ENCODE assay signal across 8 cellular contexts in genomic region chr21:34882719-34883131, GRCh38.
DNase-seq lines count a peak whose midpoint lies in the region; ATAC-seq, FAIRE-seq and TF ChIP-seq lines count a peak whose summit lies in the region.

No MANE protein-coding gene starts in this region.

- intact Hi-C loops in mammary epithelial cell (cut with micrococcal nuclease) = loop anchor here (1.0 kb wide), 1 partner anchor 137 kb away; no protein-coding TSS in a partner anchor

- TF ChIP-seq CTCF in MM.1S (IDR thresholded peaks at IDR 0.05; ENCODE audit: low read length) (no peak), mammary epithelial cell (conservative IDR thresholded peaks at IDR 0.05 in 1 of 2, IDR thresholded peaks at IDR 0.05 in 1 of 2; ENCODE audit: extremely low read depth in 1 of 2, insufficient read depth in 1 of 2, low read depth in 1 of 2, low read length in 2 of 2) (no peak)

- no peak for DNase-seq in MM.1S
- no peak for DNase-seq in mammary epithelial cell
- no peak for DNase-seq in skeletal muscle cell (ENCODE audit: low read depth)
- no peak for DNase-seq in superior temporal gyrus (ENCODE audit: extremely low spot score)
- DNase-seq in urothelium cell line (ENCODE audit: low spot score) = no peak

- no peak overlapping the region for H3K4me3 ChIP-seq in MM.1S (ENCODE audit: low read length)
- peak overlapping the region; percentile 89 to 99 (median 94) for H3K4me3 ChIP-seq in mammary epithelial cell (replicated peaks in 1 of 3; ENCODE audit: insufficient read depth in 1 of 3, low read depth in 2 of 3, low read length in 3 of 3)
- H3K4me3 ChIP-seq in skeletal muscle cell (ENCODE audit: low read depth, low read length) = peak overlapping the region; percentile 88

- dilution Hi-C loops in mammary epithelial cell (cut with HindIII; ENCODE audit: low sequenced_read_pairs) = no loop called here

- H3K79me2 ChIP-seq in MM.1S (ENCODE audit: low read length) (peaks cover 49% of the 10 kb centered on the region), mammary epithelial cell (ENCODE audit: insufficient read depth, low read length) (peaks cover 100% of the 10 kb centered on the region)

- no peaks in the 10 kb centered on the region for H3K9me2 ChIP-seq in MM.1S (replicated peaks; ENCODE audit: insufficient read depth, low read length)

- in situ Hi-C loops in mammary epithelial cell (cut with MboI; ENCODE audit: low sequenced_read_pairs in 2 of 2) = loop anchor here in 1 of 2 donors (10.0 to 25.0 kb wide), 4 partner anchors 380 to 1155 kb away; no protein-coding TSS in a partner anchor

- H3K36me3 ChIP-seq in MM.1S (replicated peaks; ENCODE audit: insufficient read depth, low read length) (peaks cover 7% of the 10 kb centered on the region; the same call in 1 of the 2 replicates), mammary epithelial cell (ENCODE audit: insufficient read depth, low read length) (peaks cover 36% of the 10 kb centered on the region)

- ATAC-seq in GM19397 (IDR thresholded peaks at IDR 0.05; ENCODE audit: unreplicated experiment) (peak; percentile 48), GM19324 (IDR thresholded peaks at IDR 0.05; ENCODE audit: low FRiP score, unreplicated experiment) (no peak), GM19023 (IDR thresholded peaks at IDR 0.05; ENCODE audit: unreplicated experiment) (no peak)

- peaks cover 23% of the 10 kb centered on the region for H3F3A ChIP-seq in MM.1S (ENCODE audit: insufficient read depth, low read length)

- CTCF ChIA-PET in mammary epithelial cell (lab: Charles Lee; ENCODE audit: low non-redundant PET) = no interaction called here

- no peak for FAIRE-seq in urothelium cell line (lab: Jason Lieb, UNC)

- no peaks in the 10 kb centered on the region for H4K20me1 ChIP-seq in MM.1S (ENCODE audit: insufficient read depth, low read length)
- H4K20me1 ChIP-seq in mammary epithelial cell (ENCODE audit: insufficient read depth, low read length) = peaks cover 11% of the 10 kb centered on the region

- no TSS peak for BruUV-seq in mammary epithelial cell (replicated peaks; lab: Mats Ljungman, UMichigan)

- H2AFZ ChIP-seq in MM.1S (ENCODE audit: low read length) (no peak overlapping the region), mammary epithelial cell (ENCODE audit: low read depth, low read length) (no peak overlapping the region)

- H3K9ac ChIP-seq in MM.1S (ENCODE audit: low read length) (no peak overlapping the region), mammary epithelial cell (ENCODE audit: insufficient read depth, low read length) (peak overlapping the region; percentile 100)

- H3K27me3 ChIP-seq in MM.1S (replicated peaks; ENCODE audit: insufficient read depth, low read length) (no peaks in the 10 kb centered on the region), mammary epithelial cell (ENCODE audit: insufficient read depth, low read length) (no peaks in the 10 kb centered on the region)

- peak overlapping the region; percentile 1; the same call in 1 of the 2 replicates for H3K27ac ChIP-seq in MM.1S (ENCODE audit: low read length)
- peak overlapping the region; percentile 97 for H3K27ac ChIP-seq in mammary epithelial cell (ENCODE audit: insufficient read depth, low read depth, low read length)

- WGBS in mammary epithelial cell (ENCODE audit: low coverage, missing lambda C conversion rate) = 3% methylated on average over 2 of the region's 2 CpGs

- H3K4me2 ChIP-seq in MM.1S (ENCODE audit: low read depth, low read length) (peak overlapping the region; percentile 25; the same call in 1 of the 2 replicates), mammary epithelial cell (ENCODE audit: insufficient read depth, low read depth, low read length) (peak overlapping the region; percentile 95)

- H3K4me1 ChIP-seq in MM.1S (ENCODE audit: low read length) (peaks cover 22% of the 10 kb centered on the region), mammary epithelial cell (ENCODE audit: insufficient read depth, low read length) (peaks cover 25% of the 10 kb centered on the region)

- H3K9me3 ChIP-seq in MM.1S (replicated peaks; ENCODE audit: insufficient read depth, low read length) = no peaks in the 10 kb centered on the region
- H3K9me3 ChIP-seq in mammary epithelial cell (replicated peaks; ENCODE audit: insufficient read depth, low read length) = no peaks in the 10 kb centered on the region
